ENCODE assay signal across 9 cellular contexts in the genomic region with DNA sequence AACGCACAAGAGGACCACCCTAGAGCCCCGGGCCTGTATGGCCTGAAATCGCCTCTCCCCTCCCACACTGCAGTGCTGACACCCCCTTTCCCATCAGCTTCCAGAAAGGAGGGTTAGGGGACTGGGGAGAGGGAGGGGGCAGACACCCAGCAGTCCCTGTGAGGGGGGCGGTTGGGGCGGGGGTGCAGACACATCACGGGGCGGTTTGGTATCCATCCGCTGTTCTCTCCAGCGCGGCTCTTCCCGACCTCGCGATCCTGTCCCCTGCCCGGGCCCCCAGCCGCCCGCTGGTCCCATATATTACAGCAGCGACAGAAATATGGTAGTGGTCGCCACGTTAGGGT. TPM values are rescaled to one million over a fixed set of nuclear protein-coding genes. Genes with fewer than 3 reads are reported as not detected.
DNase-seq lines count a peak whose midpoint lies in the region; ATAC-seq, FAIRE-seq and TF ChIP-seq lines count a peak whose summit lies in the region.
"Had no signal": no experiment of that assay in that cellular context is flagged by ENCODE, and none has a peak within 500 bp of the region (broad histone marks: within the 10 kb centered on the region; RNA-seq: fewer than 3 reads in every experiment).

No MANE protein-coding gene starts in this region.

- H3K4me1 Mint-ChIP-seq in activated T-cell treated with anti-CD3 and anti-CD28 coated beads, Interleukin-2, amount 50 U/mL, for 4 hours (ENCODE audit: low read depth), result peaks cover 24% of the 10 kb centered on the region

- no peak for TF ChIP-seq EP300 in tibial nerve (IDR thresholded peaks at IDR 0.05)

- H3K4me3 Mint-ChIP-seq in activated T-cell treated with anti-CD3 and anti-CD28 coated beads, Interleukin-2, amount 50 U/mL, for 4 hours, result peak overlapping the region; percentile 79

- TF ChIP-seq POLR2A in tibial nerve (IDR thresholded peaks at IDR 0.05), result no peak

- H3K27ac ChIP-seq in coronary artery (no peak overlapping the region), mesodermal cell (ENCODE audit: low read depth, low read length, severe bottlenecking) (no peak overlapping the region), tibial nerve (peak overlapping the region in 1 of 4 donors; percentile 88)

- no peak for DNase-seq in activated T-cell treated with anti-CD3 and anti-CD28 coated beads, Interleukin-2, amount 50 U/mL, for 4 hours
- DNase-seq in activated T-cell treated with anti-CD3 and anti-CD28 coated beads for 4 hours, result no peak
- DNase-seq in coronary artery (ENCODE audit: low spot score), result no peak
- no peak for DNase-seq in tibial nerve (ENCODE audit: low spot score in 2 of 2)
- no peak for DNase-seq in D721Med (ENCODE audit: insufficient read length, low spot score)
- DNase-seq in GF-D8 (lab: John Stamatoyannopoulos, UW), result no peak

- H3K9me3 Mint-ChIP-seq in activated T-cell treated with anti-CD3 and anti-CD28 coated beads, Interleukin-2, amount 50 U/mL, for 4 hours, result no peaks in the 10 kb centered on the region

- peaks cover 20% of the 10 kb centered on the region for H3K27me3 Mint-ChIP-seq in activated T-cell treated with anti-CD3 and anti-CD28 coated beads, Interleukin-2, amount 50 U/mL, for 4 hours (ENCODE audit: low read depth)

- H3K36me3 ChIP-seq in mesodermal cell (ENCODE audit: control insufficient read depth, insufficient read depth, low read length), result peaks cover 3% of the 10 kb centered on the region
- no peaks in the 10 kb centered on the region for H3K36me3 ChIP-seq in tibial nerve

- peaks cover 0 to 8% of the 10 kb centered on the region in 2 donors for H3K27me3 ChIP-seq in tibial nerve

- H3K4me3 ChIP-seq in coronary artery (peak overlapping the region; percentile 70), mesodermal cell (ENCODE audit: extremely low read depth, insufficient read depth, low read length, poor library complexity, severe bottlenecking) (peak overlapping the region; percentile 50), tibial nerve (peak overlapping the region; percentile 57 to 76 (median 66))

- no peaks in the 10 kb centered on the region for H3K9me3 ChIP-seq in mesodermal cell (ENCODE audit: control insufficient read depth, low read length)
- no peaks in the 10 kb centered on the region for H3K9me3 ChIP-seq in tibial nerve

- H3K36me3 Mint-ChIP-seq in activated T-cell treated with anti-CD3 and anti-CD28 coated beads, Interleukin-2, amount 50 U/mL, for 4 hours (ENCODE audit: insufficient read depth), result no peaks in the 10 kb centered on the region
- H3K36me3 Mint-ChIP-seq: CD4-positive, alpha-beta memory T cell had no signal

- no peak for FAIRE-seq in D721Med (lab: Jason Lieb, UNC)

- 0 to 12% methylated on average over 4 to 13 of the region's 19 CpGs for WGBS in mesodermal cell (ENCODE audit: insufficient coverage in 2 of 2), 2 experiments
- whole genome bisulfite sequencing in tibial nerve, 2 donors, result 50% methylated on average over 18 of the region's 19 CpGs; no CpG with 5 or more reads in 1 of the 2 donors

- peak in 1 of 2 donors; percentile 19 for ATAC-seq in activated T-cell treated with anti-CD3 and anti-CD28 coated beads, Interleukin-2, amount 50 U/mL, for 4 hours
- no peak for ATAC-seq in GM19395 (IDR thresholded peaks at IDR 0.05; ENCODE audit: unreplicated experiment)

- TF ChIP-seq CTCF in coronary artery (IDR thresholded peaks at IDR 0.05) (no peak), tibial nerve (IDR thresholded peaks at IDR 0.05) (no peak), D721Med (IDR thresholded peaks at IDR 0.05; ENCODE audit: insufficient read depth, missing control alignments) (no peak)

- H3K4me1 ChIP-seq in mesodermal cell (ENCODE audit: control insufficient read depth, insufficient read depth, low read length, poor library complexity, severe bottlenecking), result no peaks in the 10 kb centered on the region
- H3K4me1 ChIP-seq in tibial nerve, result no peaks in the 10 kb centered on the region

RNA-seq across cellular contexts. Expression of a gene that starts 0.4 kb away (rescaled TPM):
- under 1 TPM; 0.33 to 0.61 (median 0.42) TPM for total RNA-seq in activated T-cell treated with anti-CD3 and anti-CD28 coated beads, Interleukin-2, amount 50 U/mL, for 4 hours
- 14.3 TPM for polyA plus RNA-seq in mesodermal cell (2013, experiment 1 of 2)
- 11.9 TPM for polyA plus RNA-seq in mesodermal cell (2013, experiment 2 of 2)
- total RNA-seq in tibial nerve, result 1 to 10 TPM; 4.8 to 7.3 (median 6.5) TPM

RNA-seq across cellular contexts. Expression of a gene that starts 8.7 kb away (rescaled TPM):
- 1 to 10 TPM in 2 of 3 donors, under 1 TPM in 1; 0.87 to 1.8 (median 1.0) TPM for total RNA-seq in activated T-cell treated with anti-CD3 and anti-CD28 coated beads, Interleukin-2, amount 50 U/mL, for 4 hours
- polyA plus RNA-seq in mesodermal cell (2013, experiment 1 of 2), result 5.4 TPM
- polyA plus RNA-seq in mesodermal cell (2013, experiment 2 of 2), result 5.7 TPM
- total RNA-seq in tibial nerve, result 1 to 10 TPM; 2.5 to 7.0 (median 3.0) TPM
